Comparison of ENCODE assay signal across 9 cellular contexts in the genomic region with DNA sequence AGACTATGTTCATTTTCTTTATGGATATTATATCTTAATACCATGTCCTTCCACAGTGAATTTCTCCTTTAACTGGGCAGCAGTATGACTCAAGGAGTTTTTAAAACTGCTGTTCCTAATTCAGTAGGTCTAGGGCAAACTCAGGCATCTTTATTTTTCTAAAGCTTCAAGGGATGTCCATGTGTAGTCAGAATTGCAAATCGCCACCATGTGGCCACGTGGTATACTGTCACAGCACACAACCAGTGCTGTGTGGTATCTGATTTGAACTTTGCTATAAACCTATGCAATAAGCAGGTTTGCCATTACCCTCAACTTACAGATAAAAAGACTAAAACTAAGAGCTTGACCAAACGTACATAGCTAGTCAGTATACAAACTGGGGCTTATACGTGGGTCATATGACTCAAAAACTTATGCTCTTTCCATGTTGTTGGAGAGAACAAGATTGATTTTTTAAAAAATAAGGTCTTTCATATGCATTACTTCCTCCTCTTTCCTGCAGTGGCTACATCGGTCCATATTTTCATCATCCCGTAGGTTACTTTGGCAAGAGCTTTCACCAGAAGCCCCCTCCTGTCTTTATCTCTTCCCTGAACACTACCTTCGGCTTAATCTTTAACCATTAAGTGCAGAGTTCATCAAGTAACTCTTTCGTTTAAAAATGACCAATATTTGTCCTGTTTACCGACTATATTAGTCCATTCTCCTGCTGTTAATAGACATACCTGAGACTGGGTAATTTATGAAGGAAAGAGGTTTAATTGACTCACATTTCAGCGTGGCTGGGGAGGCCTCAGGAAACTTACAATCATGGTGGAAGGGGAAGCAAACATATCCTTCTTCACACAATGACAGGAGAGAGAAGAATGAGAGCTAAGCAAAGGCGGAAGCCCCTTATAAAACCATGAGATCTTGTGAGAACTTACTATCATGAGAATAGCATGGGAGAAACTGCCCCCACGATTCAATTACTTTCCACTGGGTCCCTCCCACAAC. TPM values are rescaled to one million over a fixed set of nuclear protein-coding genes. Genes with fewer than 3 reads are reported as not detected.
DNase-seq lines count a peak whose midpoint lies in the region; ATAC-seq lines count a peak whose summit lies in the region.
"Had no signal": no experiment of that assay in that cellular context is flagged by ENCODE, and none has a peak within 500 bp of the region (broad histone marks: within the 10 kb centered on the region; RNA-seq: fewer than 3 reads in every experiment).

No MANE protein-coding gene starts in this region.

- ATAC-seq in GM18907 (IDR thresholded peaks at IDR 0.05; ENCODE audit: unreplicated experiment) (peak; percentile 92), HG03045 (IDR thresholded peaks at IDR 0.05; ENCODE audit: unreplicated experiment) (peak; percentile 77)
- ATAC-seq in activated naive CD8-positive, alpha-beta T cell treated with anti-CD3 and anti-CD28 coated beads, Interleukin-2, amount 50 U/mL, for 24 hours, result peak; percentile 77
- peak; percentile 83 for ATAC-seq in stimulated activated naive CD8-positive, alpha-beta T cell treated with anti-CD3 and anti-CD28 coated beads, Interleukin-15, amount 100 ng/mL, for 72 hours

- no peak overlapping the region for H3K4me3 Mint-ChIP-seq in activated naive CD8-positive, alpha-beta T cell treated with anti-CD3 and anti-CD28 coated beads, Interleukin-2, amount 50 U/mL, for 24 hours
- H3K4me3 Mint-ChIP-seq in stimulated activated naive CD8-positive, alpha-beta T cell treated with anti-CD3 and anti-CD28 coated beads, Interleukin-15, amount 100 ng/mL, for 72 hours, result no peak overlapping the region
- H3K4me3 Mint-ChIP-seq: T-helper 1 cell treated with Interleukin-12 subunit alpha and Interleukin-12 subunit beta and Interleukin-4 antibody, amounts not matched to agents 30 μg/mL and 1 μg/mL, for 36 hours had no signal

- DNase-seq in COLO668 (lab: John Stamatoyannopoulos, UW; ENCODE audit: unreplicated experiment), result peak; percentile 37
- DNase-seq in NCI-H748 treated with DMSO at 0.1 percent for 48 hours (lab: John Stamatoyannopoulos, UW), result peak; percentile 14
- DNase-seq in activated naive CD8-positive, alpha-beta T cell treated with anti-CD3 and anti-CD28 coated beads, Interleukin-2, amount 50 U/mL, for 24 hours, result no peak
- DNase-seq in iPS-NIHi7 (ENCODE audit: extremely low spot score), result peak; percentile 41
- DNase-seq in stimulated activated naive CD8-positive, alpha-beta T cell treated with anti-CD3 and anti-CD28 coated beads, Interleukin-15, amount 100 ng/mL, for 72 hours, result peak in 1 of 2 donors; percentile 42
- DNase-seq in ureter (ENCODE audit: low spot score), result no peak

- H3K36me3 Mint-ChIP-seq in activated naive CD8-positive, alpha-beta T cell treated with anti-CD3 and anti-CD28 coated beads, Interleukin-2, amount 50 U/mL, for 24 hours (ENCODE audit: low read depth), result no peaks in the 10 kb centered on the region

- H3K27ac Mint-ChIP-seq in activated naive CD8-positive, alpha-beta T cell treated with anti-CD3 and anti-CD28 coated beads, Interleukin-2, amount 50 U/mL, for 24 hours, result no peak overlapping the region
- H3K27ac Mint-ChIP-seq in stimulated activated naive CD8-positive, alpha-beta T cell treated with anti-CD3 and anti-CD28 coated beads, Interleukin-15, amount 100 ng/mL, for 72 hours, result no peak overlapping the region
- H3K27ac Mint-ChIP-seq: T-helper 1 cell treated with Interleukin-12 subunit alpha and Interleukin-12 subunit beta and Interleukin-4 antibody, amounts not matched to agents 30 μg/mL and 1 μg/mL, for 36 hours had no signal

- no peaks in the 10 kb centered on the region for H3K9me3 Mint-ChIP-seq in activated naive CD8-positive, alpha-beta T cell treated with anti-CD3 and anti-CD28 coated beads, Interleukin-2, amount 50 U/mL, for 24 hours
- H3K9me3 Mint-ChIP-seq in stimulated activated naive CD8-positive, alpha-beta T cell treated with anti-CD3 and anti-CD28 coated beads, Interleukin-15, amount 100 ng/mL, for 72 hours, result no peaks in the 10 kb centered on the region
- H3K9me3 Mint-ChIP-seq: T-helper 1 cell treated with Interleukin-12 subunit alpha and Interleukin-12 subunit beta and Interleukin-4 antibody, amounts not matched to agents 30 μg/mL and 1 μg/mL, for 36 hours had no signal

- peaks cover 4% of the 10 kb centered on the region for H3K27me3 Mint-ChIP-seq in activated naive CD8-positive, alpha-beta T cell treated with anti-CD3 and anti-CD28 coated beads, Interleukin-2, amount 50 U/mL, for 24 hours
- H3K27me3 Mint-ChIP-seq in stimulated activated naive CD8-positive, alpha-beta T cell treated with anti-CD3 and anti-CD28 coated beads, Interleukin-15, amount 100 ng/mL, for 72 hours, result peaks cover 7% of the 10 kb centered on the region

- H3K4me1 Mint-ChIP-seq in activated naive CD8-positive, alpha-beta T cell treated with anti-CD3 and anti-CD28 coated beads, Interleukin-2, amount 50 U/mL, for 24 hours, result peaks cover 4% of the 10 kb centered on the region
- H3K4me1 Mint-ChIP-seq in stimulated activated naive CD8-positive, alpha-beta T cell treated with anti-CD3 and anti-CD28 coated beads, Interleukin-15, amount 100 ng/mL, for 72 hours, result peaks cover 15% of the 10 kb centered on the region

RNA-seq across cellular contexts. Expression of gene HTATIP2, which starts 8.0 kb away (rescaled TPM):
- total RNA-seq in ureter, result 29.2 TPM

RNA-seq across cellular contexts. Expression of gene PRMT3, which starts 32.0 kb away (rescaled TPM):
- 26.5 TPM for total RNA-seq in ureter

Comparison
In these comparisons a context has a peak if more than half of its experiments do, and no peak if none do; other contexts are left out.
1. DNase-seq: peak in COLO668 (single experiment), NCI-H748 treated with DMSO at 0.1 percent for 48 hours (single experiment) and iPS-NIHi7 (single experiment); none in activated naive CD8-positive, alpha-beta T cell treated with anti-CD3 and anti-CD28 coated beads, Interleukin-2, amount 50 U/mL, for 24 hours (single experiment) and ureter (single experiment).
2. Peak in every context shown above with its lines, with median percentiles within 50 percentile points of each other: ATAC-seq.